In genomic region chr20:63957004-63957689, GRCh38 we compare ENCODE assay signal across 8 cellular contexts. TPM values are rescaled to one million over a fixed set of nuclear protein-coding genes. Genes with fewer than 3 reads are reported as not detected.
A peak's percentile ranks its signal among the peaks of the same experiment; 100 is the strongest.
DNase-seq lines count a peak whose midpoint lies in the region; ATAC-seq and TF ChIP-seq lines count a peak whose summit lies in the region.

No MANE protein-coding gene starts in this region.

- H3K4me3 ChIP-seq in HFF-Myc (replicated peaks; ENCODE audit: low read depth, low read length): peak overlapping the region; percentile 95
- peak overlapping the region; percentile 30 to 99 (median 37) for H3K4me3 ChIP-seq in right lobe of liver

- TF ChIP-seq POLR2A in right lobe of liver (IDR thresholded peaks at IDR 0.05): peak; percentile 45

- H3K27me3 ChIP-seq in right lobe of liver: no peaks in the 10 kb centered on the region

- peaks cover 2 to 33% (median 14%) of the 10 kb centered on the region in 4 donors for H3K4me1 ChIP-seq in right lobe of liver

- DNase-seq in DMS114 treated with DMSO at 0.1 percent for 48 hours (lab: John Stamatoyannopoulos, UW; ENCODE audit: unreplicated experiment) (peak; percentile 22), HFF-Myc (ENCODE audit: extremely low read depth, low read depth) (peak; percentile 39), NCI-H2196 treated with DMSO at 0.1 percent for 48 hours (lab: John Stamatoyannopoulos, UW; ENCODE audit: unreplicated experiment) (peak; percentile 85), dermis microvascular lymphatic vessel endothelial cell (ENCODE audit: low read depth in 2 of 2) (peak; percentile 38 to 78), right lobe of liver (peak; percentile 70 to 82 (median 81))
- DNase-seq in activated CD4-positive, alpha-beta T cell treated with anti-CD3 and anti-CD28 coated beads for 48 hours: peak; percentile 84
- peak in 2 of 3 donors; percentile 51 to 70 for DNase-seq in stimulated activated CD4-positive, alpha-beta T cell treated with anti-CD3 and anti-CD28 coated beads, TNF-alpha, amount 100 ng/mL, for 48 hours (ENCODE audit: low read depth in 3 of 3)

- H3K36me3 ChIP-seq in right lobe of liver: peaks cover 0 to 11% (median 3%) of the 10 kb centered on the region in 4 donors

- intact Hi-C loops in right lobe of liver (cut with DNase I): no loop called here

- peak overlapping the region in 2 of 3 donors; percentile 21 to 38 for H3K27ac ChIP-seq in right lobe of liver

- 0% methylated on average over 13 of the region's 28 CpGs for whole genome bisulfite sequencing in right lobe of liver (ENCODE audit: insufficient coverage, low coverage, low lambda C conversion rate, missing lambda C conversion rate)

- ATAC-seq in right lobe of liver: peak; percentile 44 to 62 (median 54)
- ATAC-seq in HG03095 (IDR thresholded peaks at IDR 0.05; ENCODE audit: unreplicated experiment): no peak

- no peak for TF ChIP-seq CTCF in HFF-Myc (IDR thresholded peaks at IDR 0.05; ENCODE audit: low read depth, low read length, missing control alignments)
- no peak for TF ChIP-seq CTCF in right lobe of liver (IDR thresholded peaks at IDR 0.05)

- no peaks in the 10 kb centered on the region for H3K9me3 ChIP-seq in right lobe of liver

RNA-seq across cellular contexts. Expression of gene UCKL1, which starts 0.9 kb away (rescaled TPM):
- total RNA-seq in dermis microvascular lymphatic vessel endothelial cell (26.6 and 45.0 TPM in 2 replicates), right lobe of liver (10 to 100 TPM; 13.1 to 28.5 (median 16.9) TPM)

RNA-seq across cellular contexts. Expression of gene ZNF512B, which starts 12.6 kb away (rescaled TPM):
- total RNA-seq in dermis microvascular lymphatic vessel endothelial cell (5.9 and 11.0 TPM in 2 replicates), right lobe of liver (10 to 100 TPM; 10.8 to 16.8 (median 14.0) TPM)

RNA-seq across cellular contexts. Expression of gene SAMD10, which starts 22.3 kb away (rescaled TPM):
- total RNA-seq in dermis microvascular lymphatic vessel endothelial cell (2.4 and 5.9 TPM in 2 replicates), right lobe of liver (1 to 10 TPM; 2.7 to 6.7 (median 3.5) TPM)

RNA-seq across cellular contexts. Expression of gene PRPF6, which starts 23.8 kb away (rescaled TPM):
- total RNA-seq in dermis microvascular lymphatic vessel endothelial cell (40.6 and 49.0 TPM in 2 replicates), right lobe of liver (10 to 100 TPM; 21.7 to 28.9 (median 24.4) TPM)

Comparison
In these comparisons a context has a peak if more than half of its experiments do, and no peak if none do; other contexts are left out.
1. DNase-seq: peak in every context shown above with its lines; median percentile 85 in NCI-H2196 treated with DMSO at 0.1 percent for 48 hours; 84 in activated CD4-positive, alpha-beta T cell treated with anti-CD3 and anti-CD28 coated beads for 48 hours; 81 in right lobe of liver; 60 in stimulated activated CD4-positive, alpha-beta T cell treated with anti-CD3 and anti-CD28 coated beads, TNF-alpha, amount 100 ng/mL, for 48 hours; 58 in dermis microvascular lymphatic vessel endothelial cell; 39 in HFF-Myc; 22 in DMS114 treated with DMSO at 0.1 percent for 48 hours.